Comparison of ENCODE assay signal across 1 cellular context in the genomic region with DNA sequence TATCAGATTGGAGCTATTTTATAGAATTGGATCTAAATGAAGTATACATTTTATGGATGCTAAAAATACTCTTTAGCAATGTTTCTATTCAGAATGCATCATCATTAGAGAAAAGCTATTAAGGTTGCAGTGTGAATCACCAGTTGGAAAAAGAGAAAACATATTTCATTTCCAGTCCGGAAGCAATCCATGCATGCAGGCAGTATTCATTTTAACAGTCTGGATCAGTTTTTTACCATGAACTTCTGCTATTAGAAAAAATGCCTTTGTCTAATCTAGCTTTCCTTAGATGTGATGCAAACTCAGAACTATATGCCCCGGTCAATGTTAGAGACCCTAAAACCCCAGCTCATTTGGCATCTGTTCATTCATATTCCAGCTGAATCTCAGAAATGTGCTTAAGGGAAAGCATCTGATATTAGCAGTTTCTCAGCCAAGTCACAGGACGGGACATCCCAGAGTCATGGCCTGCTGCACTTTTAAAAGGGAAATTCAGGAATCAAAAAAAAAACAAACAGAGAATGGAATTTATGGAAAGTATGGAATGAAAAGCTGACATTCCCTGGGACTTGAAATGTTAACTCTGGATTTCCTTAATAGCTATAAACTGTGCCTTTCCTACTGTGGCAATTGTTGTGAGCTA.
TF ChIP-seq lines count a peak whose summit lies in the region.

No MANE protein-coding gene starts in this region.

TF ChIP-seq in IMR-90, 13 proteins besides CTCF, POLR2A, EP300 and RAD21 (continued from another document):
- TF ChIP-seq, protein P1, sequence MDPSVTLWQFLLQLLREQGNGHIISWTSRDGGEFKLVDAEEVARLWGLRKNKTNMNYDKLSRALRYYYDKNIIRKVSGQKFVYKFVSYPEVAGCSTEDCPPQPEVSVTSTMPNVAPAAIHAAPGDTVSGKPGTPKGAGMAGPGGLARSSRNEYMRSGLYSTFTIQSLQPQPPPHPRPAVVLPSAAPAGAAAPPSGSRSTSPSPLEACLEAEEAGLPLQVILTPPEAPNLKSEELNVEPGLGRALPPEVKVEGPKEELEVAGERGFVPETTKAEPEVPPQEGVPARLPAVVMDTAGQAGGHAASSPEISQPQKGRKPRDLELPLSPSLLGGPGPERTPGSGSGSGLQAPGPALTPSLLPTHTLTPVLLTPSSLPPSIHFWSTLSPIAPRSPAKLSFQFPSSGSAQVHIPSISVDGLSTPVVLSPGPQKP (IDR thresholded peaks at IDR 0.05; ENCODE audit: borderline replicate concordance, low read depth, low read length), result no peak
- TF ChIP-seq, protein P2, sequence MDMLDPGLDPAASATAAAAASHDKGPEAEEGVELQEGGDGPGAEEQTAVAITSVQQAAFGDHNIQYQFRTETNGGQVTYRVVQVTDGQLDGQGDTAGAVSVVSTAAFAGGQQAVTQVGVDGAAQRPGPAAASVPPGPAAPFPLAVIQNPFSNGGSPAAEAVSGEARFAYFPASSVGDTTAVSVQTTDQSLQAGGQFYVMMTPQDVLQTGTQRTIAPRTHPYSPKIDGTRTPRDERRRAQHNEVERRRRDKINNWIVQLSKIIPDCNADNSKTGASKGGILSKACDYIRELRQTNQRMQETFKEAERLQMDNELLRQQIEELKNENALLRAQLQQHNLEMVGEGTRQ (IDR thresholded peaks at IDR 0.05; ENCODE audit: low read depth, low read length), result no peak
- TF ChIP-seq NFE2L2 (IDR thresholded peaks at IDR 0.05; ENCODE audit: low read depth, low read length) (no peak), SMC3 (IDR thresholded peaks at IDR 0.05; ENCODE audit: low read depth, low read length) (no peak), CHD1 (IDR thresholded peaks at IDR 0.05; ENCODE audit: low read depth, low read length) (no peak), CEBPB (IDR thresholded peaks at IDR 0.05; ENCODE audit: low read depth, low read length) (no peak), MAFK (IDR thresholded peaks at IDR 0.05; ENCODE audit: low read depth, low read length) (no peak), MXI1 (IDR thresholded peaks at IDR 0.05; ENCODE audit: borderline replicate concordance, low read depth, low read length) (no peak)
